24 cellular contexts compared by ENCODE assay signal in genomic region chr15:79988448-79989117, GRCh38. TPM values are rescaled to one million over a fixed set of nuclear protein-coding genes. Genes with fewer than 3 reads are reported as not detected.
"Had no signal": no experiment of that assay in that cellular context is flagged by ENCODE, and none has a peak within 500 bp of the region (broad histone marks: within the 10 kb centered on the region; RNA-seq: fewer than 3 reads in every experiment).

No MANE protein-coding gene starts in this region.

- H3K4me1 ChIP-seq: esophagus squamous epithelium, parathyroid adenoma, prostate gland, tibial artery had no signal

- H3K27me3 ChIP-seq: stomach, testis, tibial artery had no signal

- H3K9me3 ChIP-seq: esophagus squamous epithelium, heart right ventricle, prostate gland, stomach, testis, tibial artery had no signal

- ATAC-seq: effector memory CD8-positive, alpha-beta T cell; heart right ventricle; left colon; left ventricle myocardium superior; natural killer cell; right cardiac atrium had no signal

- H3K36me3 ChIP-seq: esophagus squamous epithelium, heart right ventricle, prostate gland, stomach, tibial artery had no signal

- H3K4me3 ChIP-seq: esophagus squamous epithelium, heart right ventricle, lung, prostate gland, skin epidermis, stomach, testis, tibial artery had no signal

- DNase-seq: cerebellar nuclear complex; cortex of kidney; effector memory CD8-positive, alpha-beta T cell; erythroblast; esophagus squamous epithelium; foreskin melanocyte; glutamatergic neuron; heart right ventricle; hippocampal formation; left colon; left ventricle myocardium superior; natural killer cell; right cardiac atrium; stimulated activated CD4-positive, alpha-beta T cell treated with anti-CD3 and anti-CD28 coated beads, Interleukin-15, amount 100 ng/mL, for 24 hours; stimulated activated CD4-positive, alpha-beta T cell treated with anti-CD3 and anti-CD28 coated beads, Interleukin-2, amount 100 ng/mL, for 48 hours; stimulated activated naive CD4-positive, alpha-beta T cell; stomach; testis; tibial artery had no signal

- H3K27ac ChIP-seq: esophagus squamous epithelium, parathyroid adenoma, prostate gland, skin epidermis, stomach, testis, tibial artery had no signal

RNA-seq across cellular contexts. Expression of gene BCL2A1, which starts 17.6 kb away (rescaled TPM):
- total RNA-seq: kidney epithelial cell, testis had no signal
